Comparison of ENCODE assay signal across 24 cellular contexts in the genomic region with DNA sequence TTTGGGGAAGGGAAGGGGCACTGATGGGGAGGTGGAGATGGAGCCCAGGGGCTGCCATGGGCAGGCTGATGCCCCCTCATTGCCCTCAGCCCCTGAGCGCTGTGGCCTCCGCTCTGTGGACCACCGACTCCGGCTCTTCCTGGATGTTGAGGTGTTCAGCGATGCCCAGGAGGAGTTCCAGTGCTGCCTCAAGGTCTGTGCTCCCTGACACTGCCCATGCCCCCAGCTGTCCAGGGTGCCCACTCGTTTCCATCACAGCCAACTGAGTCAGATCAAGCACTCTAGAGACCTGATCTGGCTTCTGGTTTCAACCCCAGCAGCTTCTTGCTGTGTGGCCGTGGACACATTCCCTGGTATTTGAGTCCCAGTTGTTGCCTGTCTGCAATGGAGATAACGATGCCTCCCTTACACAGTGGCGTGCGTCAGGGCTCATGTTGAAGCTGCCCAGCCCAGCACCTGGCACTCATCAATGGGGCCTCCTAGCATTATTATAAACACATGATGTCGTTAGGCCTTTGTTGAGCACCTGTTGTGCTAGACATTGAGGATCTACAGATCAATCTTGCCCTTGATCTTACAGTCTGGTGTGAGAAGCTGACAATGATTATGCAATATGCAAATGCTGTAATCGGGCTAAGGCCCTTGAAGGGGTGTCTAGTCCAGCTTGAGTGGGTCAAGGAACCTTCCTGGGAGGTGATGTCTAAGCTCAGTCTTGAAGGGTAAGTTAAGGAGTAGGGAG. TPM values are rescaled to one million over a fixed set of nuclear protein-coding genes. Genes with fewer than 3 reads are reported as not detected.
A peak's percentile ranks its signal among the peaks of the same experiment; 100 is the strongest.
DNase-seq lines count a peak whose midpoint lies in the region; ATAC-seq and TF ChIP-seq lines count a peak whose summit lies in the region.
"Had no signal": no experiment of that assay in that cellular context is flagged by ENCODE, and none has a peak within 500 bp of the region (broad histone marks: within the 10 kb centered on the region; RNA-seq: fewer than 3 reads in every experiment).

No MANE protein-coding gene starts in this region.

- no peaks in the 10 kb centered on the region for H3K9me3 ChIP-seq in CD8-positive, alpha-beta T cell (ENCODE audit: low read length)
- H3K9me3 ChIP-seq in neuronal stem cell (replicated peaks in 1 of 2; ENCODE audit: control insufficient read depth in 2 of 2, insufficient read depth in 1 of 2, low read depth in 1 of 2, low read length in 2 of 2): no peaks in the 10 kb centered on the region
- H3K9me3 ChIP-seq: SJSA1, thyroid gland had no signal

- no peak overlapping the region for H3K27ac ChIP-seq in CD8-positive, alpha-beta T cell (ENCODE audit: low read depth, low read length)
- no peak overlapping the region for H3K27ac ChIP-seq in neuronal stem cell (replicated peaks; ENCODE audit: low read length)
- H3K27ac ChIP-seq: foreskin keratinocyte, PC-9, SJSA1, thyroid gland had no signal

- H4K91ac ChIP-seq in neuronal stem cell (ENCODE audit: low read depth, low read length, poor library complexity): no peak overlapping the region

- H3K4me3 Mint-ChIP-seq in CD8-positive, alpha-beta T cell: peak overlapping the region; percentile 49
- H3K4me3 Mint-ChIP-seq in activated T-helper 1 cell treated with anti-CD3 and anti-CD28 coated beads, Interleukin-12 subunit alpha, Interleukin-12 subunit beta, Interleukin-2, Interleukin-4 antibody, amounts not matched to agents 30 ng/mL and 10 ng/mL and 1 ng/mL, durations not matched to agents 14 hours and 24 hours and 36 hours: no peak overlapping the region
- H3K4me3 Mint-ChIP-seq: activated CD8-positive, alpha-beta memory T cell treated with anti-CD3 and anti-CD28 coated beads, Interleukin-2, amount 10 ng/mL, durations not matched to agents 7 days and 5 days; CD14-positive monocyte; T-helper 2 cell treated with Interferon-gamma antibody and Interleukin-4, amounts not matched to agents 5 μg/mL and 100 μg/mL, for 36 hours had no signal

- H3K9ac ChIP-seq in neuronal stem cell (ENCODE audit: low read depth, low read length, poor library complexity): no peak overlapping the region

- no peaks in the 10 kb centered on the region for H3K27me3 ChIP-seq in CD8-positive, alpha-beta T cell (ENCODE audit: insufficient read depth, low read length)
- no peaks in the 10 kb centered on the region for H3K27me3 ChIP-seq in neuronal stem cell (ENCODE audit: control insufficient read depth in 3 of 3, insufficient read depth in 3 of 3, low read depth in 1 of 3, low read length in 3 of 3)
- H3K27me3 ChIP-seq: foreskin keratinocyte, SJSA1, thyroid gland had no signal

- no peaks in the 10 kb centered on the region for H3K9me3 Mint-ChIP-seq in CD8-positive, alpha-beta T cell
- no peaks in the 10 kb centered on the region for H3K9me3 Mint-ChIP-seq in activated T-helper 1 cell treated with anti-CD3 and anti-CD28 coated beads, Interleukin-12 subunit alpha, Interleukin-12 subunit beta, Interleukin-2, Interleukin-4 antibody, amounts not matched to agents 30 ng/mL and 10 ng/mL and 1 ng/mL, durations not matched to agents 14 hours and 24 hours and 36 hours
- H3K9me3 Mint-ChIP-seq: CD14-positive monocyte; T-helper 2 cell treated with Interferon-gamma antibody and Interleukin-4, amounts not matched to agents 5 μg/mL and 100 μg/mL, for 36 hours had no signal

- H3K14ac ChIP-seq in neuronal stem cell (ENCODE audit: low read length): no peak overlapping the region

- no peaks in the 10 kb centered on the region for H3K36me3 ChIP-seq in CD8-positive, alpha-beta T cell (ENCODE audit: insufficient read depth, low read length)
- peaks cover 2 to 43% of the 10 kb centered on the region in 2 donors for H3K36me3 ChIP-seq in neuronal stem cell (replicated peaks in 1 of 2; ENCODE audit: control insufficient read depth in 2 of 2, insufficient read depth in 2 of 2, low read length in 2 of 2)

- no peak overlapping the region for H3K4ac ChIP-seq in neuronal stem cell (ENCODE audit: low read length)

- H2BK120ac ChIP-seq in neuronal stem cell (ENCODE audit: low read depth, low read length): peak overlapping the region; percentile 61

- intact Hi-C loops in CD8-positive, alpha-beta T cell (cut with DNase I, micrococcal nuclease): no loop called here
- intact Hi-C loops in activated T-helper 1 cell treated with anti-CD3 and anti-CD28 coated beads, Interleukin-12 subunit alpha, Interleukin-12 subunit beta, Interleukin-2, Interleukin-4 antibody, amounts not matched to agents 30 ng/mL and 10 ng/mL and 1 ng/mL, durations not matched to agents 14 hours and 24 hours and 36 hours (cut with micrococcal nuclease): no loop called here

- peaks cover 17% of the 10 kb centered on the region for H3K4me1 Mint-ChIP-seq in CD8-positive, alpha-beta T cell (ENCODE audit: low read depth)
- H3K4me1 Mint-ChIP-seq in activated T-helper 1 cell treated with anti-CD3 and anti-CD28 coated beads, Interleukin-12 subunit alpha, Interleukin-12 subunit beta, Interleukin-2, Interleukin-4 antibody, amounts not matched to agents 30 ng/mL and 10 ng/mL and 1 ng/mL, durations not matched to agents 14 hours and 24 hours and 36 hours (ENCODE audit: low read depth): peaks cover 7% of the 10 kb centered on the region

- peaks cover 55% of the 10 kb centered on the region for H3K36me3 Mint-ChIP-seq in CD8-positive, alpha-beta T cell
- peaks cover 12% of the 10 kb centered on the region for H3K36me3 Mint-ChIP-seq in activated T-helper 1 cell treated with anti-CD3 and anti-CD28 coated beads, Interleukin-12 subunit alpha, Interleukin-12 subunit beta, Interleukin-2, Interleukin-4 antibody, amounts not matched to agents 30 ng/mL and 10 ng/mL and 1 ng/mL, durations not matched to agents 14 hours and 24 hours and 36 hours (ENCODE audit: low read depth)

- H3K79me1 ChIP-seq in neuronal stem cell (ENCODE audit: low read depth, low read length): no peaks in the 10 kb centered on the region

- H3K27me3 Mint-ChIP-seq in CD8-positive, alpha-beta T cell (ENCODE audit: low read depth): no peaks in the 10 kb centered on the region
- no peaks in the 10 kb centered on the region for H3K27me3 Mint-ChIP-seq in activated T-helper 1 cell treated with anti-CD3 and anti-CD28 coated beads, Interleukin-12 subunit alpha, Interleukin-12 subunit beta, Interleukin-2, Interleukin-4 antibody, amounts not matched to agents 30 ng/mL and 10 ng/mL and 1 ng/mL, durations not matched to agents 14 hours and 24 hours and 36 hours (ENCODE audit: insufficient read depth)
- H3K27me3 Mint-ChIP-seq: activated CD8-positive, alpha-beta memory T cell treated with anti-CD3 and anti-CD28 coated beads, Interleukin-2, amount 10 ng/mL, durations not matched to agents 7 days and 5 days had no signal

- H3K4me1 ChIP-seq in CD8-positive, alpha-beta T cell (ENCODE audit: insufficient read depth, low read length): peaks cover 13% of the 10 kb centered on the region
- H3K4me1 ChIP-seq in neuronal stem cell (ENCODE audit: control insufficient read depth in 2 of 2, insufficient read depth in 1 of 2, low read depth in 1 of 2, low read length in 2 of 2): no peaks in the 10 kb centered on the region
- H3K4me1 ChIP-seq: foreskin keratinocyte, SJSA1, thyroid gland had no signal

- no peak overlapping the region for H3K18ac ChIP-seq in neuronal stem cell (ENCODE audit: low read length)

- no peak for TF ChIP-seq CTCF in CD8-positive, alpha-beta T cell (IDR thresholded peaks at IDR 0.05)
- TF ChIP-seq CTCF in omental fat pad (IDR thresholded peaks at IDR 0.05): no peak

- no peak overlapping the region for H3K23ac ChIP-seq in neuronal stem cell (ENCODE audit: low read depth, low read length, poor library complexity)

- H2BK15ac ChIP-seq in neuronal stem cell (ENCODE audit: low read length): no peak overlapping the region

- CTCF ChIA-PET in CD8-positive, alpha-beta T cell (lab: Charles Lee): interaction anchor here (0.9 to 1.2 kb wide), 3 partner anchors 30 to 71 kb away, joined by 3 to 4 read pairs (median 3); no protein-coding TSS in a partner anchor

- peak overlapping the region; percentile 24 for H3K27ac Mint-ChIP-seq in CD8-positive, alpha-beta T cell
- H3K27ac Mint-ChIP-seq in activated T-helper 1 cell treated with anti-CD3 and anti-CD28 coated beads, Interleukin-12 subunit alpha, Interleukin-12 subunit beta, Interleukin-2, Interleukin-4 antibody, amounts not matched to agents 30 ng/mL and 10 ng/mL and 1 ng/mL, durations not matched to agents 14 hours and 24 hours and 36 hours: peak overlapping the region; percentile 3
- H3K27ac Mint-ChIP-seq: activated CD8-positive, alpha-beta memory T cell treated with anti-CD3 and anti-CD28 coated beads, Interleukin-2, amount 10 ng/mL, durations not matched to agents 7 days and 5 days had no signal

- peak; percentile 27 for DNase-seq in NCI-H2107 treated with DMSO at 0.1 percent for 48 hours (lab: John Stamatoyannopoulos, UW; ENCODE audit: unreplicated experiment)
- DNase-seq in NCI-H2107 (lab: John Stamatoyannopoulos, UW): no peak
- no peak for DNase-seq in CD8-positive, alpha-beta T cell
- no peak for DNase-seq in activated T-helper 1 cell treated with anti-CD3 and anti-CD28 coated beads, Interleukin-12 subunit alpha, Interleukin-12 subunit beta, Interleukin-2, Interleukin-4 antibody, amounts not matched to agents 30 ng/mL and 10 ng/mL and 1 ng/mL, durations not matched to agents 14 hours and 24 hours and 36 hours (ENCODE audit: low spot score)
- no peak for DNase-seq in neuronal stem cell (ENCODE audit: low spot score)
- DNase-seq in stimulated activated CD4-positive, alpha-beta T cell treated with anti-CD3 and anti-CD28 coated beads, Interleukin-12 subunit alpha, Interleukin-12 subunit beta, amount 100 ng/mL, for 4 hours: no peak
- DNase-seq in omental fat pad (ENCODE audit: low spot score): no peak
- no peak for DNase-seq in stimulated activated CD4-positive, alpha-beta T cell treated with anti-CD3 and anti-CD28 coated beads, Interleukin-1b, Interleukin-23, amount 100 ng/mL, for 48 hours
- DNase-seq: activated CD8-positive, alpha-beta memory T cell treated with anti-CD3 and anti-CD28 coated beads, Interleukin-2, amount 10 ng/mL, durations not matched to agents 7 days and 5 days; activated naive CD4-positive, alpha-beta T cell; foreskin keratinocyte; hypothalamus; left colon; NCI-H1694; NCI-H524 treated with DMSO at 0.1 percent for 48 hours; PC-9 had no signal

- H3K4me3 ChIP-seq in CD8-positive, alpha-beta T cell (ENCODE audit: low read depth, low read length): no peak overlapping the region
- H3K4me3 ChIP-seq in neuronal stem cell (ENCODE audit: low read length in 2 of 2): no peak overlapping the region
- H3K4me3 ChIP-seq: PC-9, SJSA1, thyroid gland had no signal

- no peak overlapping the region for H3K4me2 ChIP-seq in neuronal stem cell (ENCODE audit: insufficient read depth, low read length, poor library complexity, severe bottlenecking)
- H3K4me2 ChIP-seq: PC-9 had no signal

- POLR2A ChIA-PET in CD8-positive, alpha-beta T cell (lab: Charles Lee): no interaction called here

- no peak overlapping the region for H4K8ac ChIP-seq in neuronal stem cell (ENCODE audit: low read depth, low read length)

- H2AFZ ChIP-seq in neuronal stem cell (ENCODE audit: low read length): no peak overlapping the region
- H2AFZ ChIP-seq: PC-9 had no signal

- ATAC-seq in CD8-positive, alpha-beta T cell: no peak
- ATAC-seq in omental fat pad (ENCODE audit: low FRiP score): no peak
- ATAC-seq: activated CD8-positive, alpha-beta memory T cell treated with anti-CD3 and anti-CD28 coated beads, Interleukin-2, amount 10 ng/mL, durations not matched to agents 7 days and 5 days; foreskin keratinocyte; HCT116; left colon had no signal

- WGBS in neuronal stem cell (ENCODE audit: extremely low coverage in 2 of 2, insufficient read length in 2 of 2, insufficient replicate concordance in 1 of 2), 2 donors: no CpG with 5 or more reads among the region's 12 CpGs

- no peak overlapping the region for H2BK5ac ChIP-seq in neuronal stem cell (ENCODE audit: low read length)

- no peak overlapping the region for H2AK5ac ChIP-seq in neuronal stem cell (ENCODE audit: low read depth, low read length)

- no peak overlapping the region for H2BK12ac ChIP-seq in neuronal stem cell (ENCODE audit: low read length)

RNA-seq across cellular contexts. Expression of a gene that starts 14.4 kb away (rescaled TPM):
- total RNA-seq in CD8-positive, alpha-beta T cell: 10 to 100 TPM; 29.7 to 31.5 TPM
- total RNA-seq in activated T-helper 1 cell treated with anti-CD3 and anti-CD28 coated beads, Interleukin-12 subunit alpha, Interleukin-12 subunit beta, Interleukin-2, Interleukin-4 antibody, amounts not matched to agents 30 ng/mL and 10 ng/mL and 1 ng/mL, durations not matched to agents 14 hours and 24 hours and 36 hours: 38.0 and 38.9 TPM in 2 replicates
- 12.9 TPM for polyA plus RNA-seq in neuronal stem cell (2013, experiment 1 of 2)
- polyA plus RNA-seq in neuronal stem cell (2013, experiment 2 of 2): 12.0 TPM
- total RNA-seq in omental fat pad: 10 to 100 TPM in 2 of 4 donors, 1 to 10 TPM in 2; 9.1 to 22.4 (median 13.0) TPM

RNA-seq across cellular contexts. Expression of a gene that starts 15.4 kb away (rescaled TPM):
- not detected for total RNA-seq in CD8-positive, alpha-beta T cell
- total RNA-seq in activated T-helper 1 cell treated with anti-CD3 and anti-CD28 coated beads, Interleukin-12 subunit alpha, Interleukin-12 subunit beta, Interleukin-2, Interleukin-4 antibody, amounts not matched to agents 30 ng/mL and 10 ng/mL and 1 ng/mL, durations not matched to agents 14 hours and 24 hours and 36 hours: 0.17 TPM in 1 of 2 replicates, not detected in the other
- polyA plus RNA-seq in neuronal stem cell (2013, experiment 1 of 2): 3.2 TPM
- 3.4 TPM for polyA plus RNA-seq in neuronal stem cell (2013, experiment 2 of 2)
- total RNA-seq in omental fat pad: 10 to 100 TPM in 2 of 4 donors, 1 to 10 TPM in 2; 5.2 to 15.8 (median 8.6) TPM
- total RNA-seq: activated CD8-positive, alpha-beta memory T cell treated with anti-CD3 and anti-CD28 coated beads, Interleukin-2, amount 10 ng/mL, durations not matched to agents 7 days and 5 days had no signal
- polyA plus RNA-seq: CD14-positive monocyte had no signal

RNA-seq across cellular contexts. Expression of a gene that starts 39.9 kb away (rescaled TPM):
- total RNA-seq in CD8-positive, alpha-beta T cell: not detected
- total RNA-seq in activated T-helper 1 cell treated with anti-CD3 and anti-CD28 coated beads, Interleukin-12 subunit alpha, Interleukin-12 subunit beta, Interleukin-2, Interleukin-4 antibody, amounts not matched to agents 30 ng/mL and 10 ng/mL and 1 ng/mL, durations not matched to agents 14 hours and 24 hours and 36 hours: not detected in 2 replicates
- polyA plus RNA-seq in neuronal stem cell (2013, experiment 1 of 2): 0.50 TPM
- polyA plus RNA-seq in neuronal stem cell (2013, experiment 2 of 2): 0.35 TPM
- 1 to 10 TPM in 1 of 4 donors, under 1 TPM in 1, not detected in 2; 0.88 to 1.1 TPM for total RNA-seq in omental fat pad
- total RNA-seq: activated CD8-positive, alpha-beta memory T cell treated with anti-CD3 and anti-CD28 coated beads, Interleukin-2, amount 10 ng/mL, durations not matched to agents 7 days and 5 days; HT-29; left colon; mononuclear cell; skeletal muscle tissue had no signal
- polyA plus RNA-seq: CD14-positive monocyte had no signal

RNA-seq across cellular contexts. Expression of a gene that starts 40.7 kb away (rescaled TPM):
- total RNA-seq in CD8-positive, alpha-beta T cell: under 1 TPM in 1 of 2 experiments, not detected in 1; 0.35 TPM
- 0.21 and 0.24 TPM in 2 replicates for total RNA-seq in activated T-helper 1 cell treated with anti-CD3 and anti-CD28 coated beads, Interleukin-12 subunit alpha, Interleukin-12 subunit beta, Interleukin-2, Interleukin-4 antibody, amounts not matched to agents 30 ng/mL and 10 ng/mL and 1 ng/mL, durations not matched to agents 14 hours and 24 hours and 36 hours
- polyA plus RNA-seq in neuronal stem cell (2013, experiment 1 of 2): 40.6 TPM
- 41.4 TPM for polyA plus RNA-seq in neuronal stem cell (2013, experiment 2 of 2)
- total RNA-seq in omental fat pad: 100 to 1,000 TPM in 2 of 4 donors, 10 to 100 TPM in 2; 68.6 to 117 (median 88.7) TPM
- polyA plus RNA-seq: CD14-positive monocyte had no signal
